In genomic region chr17:59380474-59380873, GRCh38 we compare ENCODE assay signal across 27 cellular contexts. TPM values are rescaled to one million over a fixed set of nuclear protein-coding genes. Genes with fewer than 3 reads are reported as not detected.
DNase-seq lines count a peak whose midpoint lies in the region; ATAC-seq, FAIRE-seq and TF ChIP-seq lines count a peak whose summit lies in the region.
"Had no signal": no experiment of that assay in that cellular context is flagged by ENCODE, and none has a peak within 500 bp of the region (broad histone marks: within the 10 kb centered on the region; RNA-seq: fewer than 3 reads in every experiment).

No MANE protein-coding gene starts in this region.

- H3K9me2 ChIP-seq in OCI-LY7 (ENCODE audit: insufficient read depth, low read length): no peaks in the 10 kb centered on the region

- DNase-seq in activated naive CD8-positive, alpha-beta T cell treated with anti-CD3 and anti-CD28 coated beads, Interleukin-2, amount 10 ng/mL, durations not matched to agents 7 days and 5 days: no peak
- DNase-seq in activated naive CD8-positive, alpha-beta T cell treated with anti-CD3 and anti-CD28 coated beads, Interleukin-2, amount 50 U/mL, for 24 hours: no peak
- DNase-seq in dorsolateral prefrontal cortex: no peak
- DNase-seq in tibial nerve (ENCODE audit: low spot score in 2 of 2): no peak
- DNase-seq in OCI-LY7 (ENCODE audit: low spot score): no peak
- DNase-seq in GM12891 (ENCODE audit: insufficient read length, low spot score): no peak
- no peak for DNase-seq in activated CD4-positive, alpha-beta T cell treated with anti-CD3 and anti-CD28 coated beads, Interleukin-2, amount 50 U/mL, for 4 hours
- DNase-seq: activated B cell treated with CpG ODN at 0.5 μM for 24 hours; activated CD4-positive, alpha-beta memory T cell treated with anti-CD3 and anti-CD28 coated beads for 36 hours; activated naive CD4-positive, alpha-beta T cell treated with Interleukin-2 at 50 U/mL for 16 hours; dermis blood vessel endothelial cell; EL; hippocampal formation; Karpas-422; NCI-H2081; occipital lobe; right lobe of liver; stimulated activated naive B cell treated with anti-CD40 and anti-IgM and Interleukin-4, amounts not matched to agents 10 μg/mL and 1 μg/mL and 100 μg/mL, for 72 hours had no signal

- H3K27ac Mint-ChIP-seq in activated naive CD8-positive, alpha-beta T cell treated with anti-CD3 and anti-CD28 coated beads, Interleukin-2, amount 10 ng/mL, durations not matched to agents 7 days and 5 days: peak overlapping the region; percentile 23
- H3K27ac Mint-ChIP-seq in activated naive CD8-positive, alpha-beta T cell treated with anti-CD3 and anti-CD28 coated beads, Interleukin-2, amount 50 U/mL, for 24 hours: no peak overlapping the region
- H3K27ac Mint-ChIP-seq: activated B cell treated with CpG ODN at 0.5 μM for 24 hours; activated CD4-positive, alpha-beta memory T cell treated with anti-CD3 and anti-CD28 coated beads for 36 hours; B cell had no signal

- H3K27me3 ChIP-seq in dorsolateral prefrontal cortex (no peaks in the 10 kb centered on the region), rectal smooth muscle tissue (ENCODE audit: control insufficient read depth, insufficient read depth, low read length) (no peaks in the 10 kb centered on the region), tibial nerve (no peaks in the 10 kb centered on the region)
- H3K27me3 ChIP-seq: right lobe of liver had no signal

- peaks cover 32% of the 10 kb centered on the region for H3K4me1 ChIP-seq in rectal smooth muscle tissue (ENCODE audit: control insufficient read depth, insufficient read depth, low read length)
- peaks cover 0 to 79% (median 49%) of the 10 kb centered on the region in 4 donors for H3K4me1 ChIP-seq in tibial nerve
- peaks cover 8% of the 10 kb centered on the region for H3K4me1 ChIP-seq in OCI-LY7 (ENCODE audit: insufficient read depth, low read length, poor library complexity, severe bottlenecking)

- H3K9me3 Mint-ChIP-seq in activated naive CD8-positive, alpha-beta T cell treated with anti-CD3 and anti-CD28 coated beads, Interleukin-2, amount 10 ng/mL, durations not matched to agents 7 days and 5 days: no peaks in the 10 kb centered on the region
- no peaks in the 10 kb centered on the region for H3K9me3 Mint-ChIP-seq in activated naive CD8-positive, alpha-beta T cell treated with anti-CD3 and anti-CD28 coated beads, Interleukin-2, amount 50 U/mL, for 24 hours
- H3K9me3 Mint-ChIP-seq: activated B cell treated with CpG ODN at 0.5 μM for 24 hours; activated CD4-positive, alpha-beta memory T cell treated with anti-CD3 and anti-CD28 coated beads for 36 hours; brain; stimulated activated naive B cell treated with anti-CD40 and anti-IgM and Interleukin-4, amounts not matched to agents 10 μg/mL and 1 μg/mL and 100 μg/mL, for 72 hours had no signal

- H3K36me3 ChIP-seq in rectal smooth muscle tissue (ENCODE audit: control insufficient read depth, insufficient read depth, low read length) (no peaks in the 10 kb centered on the region), tibial nerve (no peaks in the 10 kb centered on the region), OCI-LY7 (ENCODE audit: insufficient read depth, low read length) (no peaks in the 10 kb centered on the region)

- peak overlapping the region in 1 of 59 donors; percentile 27 for H3K4me3 ChIP-seq in dorsolateral prefrontal cortex
- H3K4me3 ChIP-seq in rectal smooth muscle tissue (ENCODE audit: low read length): no peak overlapping the region
- no peak overlapping the region for H3K4me3 ChIP-seq in tibial nerve
- H3K4me3 ChIP-seq in OCI-LY7 (ENCODE audit: low read depth, low read length, poor library complexity, severe bottlenecking): no peak overlapping the region
- H3K4me3 ChIP-seq: right lobe of liver, SK-N-MC had no signal

- no peak overlapping the region for H3K4me3 Mint-ChIP-seq in activated naive CD8-positive, alpha-beta T cell treated with anti-CD3 and anti-CD28 coated beads, Interleukin-2, amount 10 ng/mL, durations not matched to agents 7 days and 5 days
- no peak overlapping the region for H3K4me3 Mint-ChIP-seq in activated naive CD8-positive, alpha-beta T cell treated with anti-CD3 and anti-CD28 coated beads, Interleukin-2, amount 50 U/mL, for 24 hours
- H3K4me3 Mint-ChIP-seq: activated B cell treated with CpG ODN at 0.5 μM for 24 hours; activated CD4-positive, alpha-beta memory T cell treated with anti-CD3 and anti-CD28 coated beads for 36 hours; B cell; brain; stimulated activated naive B cell treated with anti-CD40 and anti-IgM and Interleukin-4, amounts not matched to agents 10 μg/mL and 1 μg/mL and 100 μg/mL, for 72 hours had no signal

- POLR2A ChIA-PET in activated naive CD8-positive, alpha-beta T cell treated with anti-CD3 and anti-CD28 coated beads, Interleukin-2, amount 10 ng/mL, durations not matched to agents 7 days and 5 days (lab: Charles Lee): no interaction called here
- POLR2A ChIA-PET in OCI-LY7 (lab: Charles Lee): interaction anchor here (0.6 to 0.8 kb wide), 3 partner anchors 14 to 153 kb away, joined by 3 read pairs; no protein-coding TSS in a partner anchor

- H3K4me1 Mint-ChIP-seq in activated naive CD8-positive, alpha-beta T cell treated with anti-CD3 and anti-CD28 coated beads, Interleukin-2, amount 10 ng/mL, durations not matched to agents 7 days and 5 days: peaks cover 23% of the 10 kb centered on the region
- H3K4me1 Mint-ChIP-seq in activated naive CD8-positive, alpha-beta T cell treated with anti-CD3 and anti-CD28 coated beads, Interleukin-2, amount 50 U/mL, for 24 hours: peaks cover 27% of the 10 kb centered on the region

- WGBS in tibial nerve, 2 donors: 84 to 88% methylated on average over 3 of the region's 3 CpGs

- H3K4me2 ChIP-seq in OCI-LY7 (ENCODE audit: low read length): no peak overlapping the region

- no peak overlapping the region for H3K9ac ChIP-seq in rectal smooth muscle tissue (ENCODE audit: low read length)

- H3K9me3 ChIP-seq in tibial nerve: no peaks in the 10 kb centered on the region
- H3K9me3 ChIP-seq in OCI-LY7 (ENCODE audit: low read length): no peaks in the 10 kb centered on the region
- H3K9me3 ChIP-seq: right lobe of liver had no signal

- BruUV-seq in OCI-LY7 (replicated peaks; lab: Mats Ljungman, UMichigan): no TSS peak

- no peak for TF ChIP-seq EP300 in tibial nerve (IDR thresholded peaks at IDR 0.05)

- no peak for FAIRE-seq in GM12891 (lab: Jason Lieb, UNC)
- FAIRE-seq: A204.1, endothelial cell of umbilical vein, RCC 7860, urothelium cell line had no signal

- H3K36me3 Mint-ChIP-seq in activated naive CD8-positive, alpha-beta T cell treated with anti-CD3 and anti-CD28 coated beads, Interleukin-2, amount 10 ng/mL, durations not matched to agents 7 days and 5 days: peaks cover 17% of the 10 kb centered on the region
- H3K36me3 Mint-ChIP-seq in activated naive CD8-positive, alpha-beta T cell treated with anti-CD3 and anti-CD28 coated beads, Interleukin-2, amount 50 U/mL, for 24 hours (ENCODE audit: low read depth): no peaks in the 10 kb centered on the region
- H3K36me3 Mint-ChIP-seq: activated CD4-positive, alpha-beta memory T cell treated with anti-CD3 and anti-CD28 coated beads for 36 hours had no signal

- TF ChIP-seq CTCF in dorsolateral prefrontal cortex (IDR thresholded peaks at IDR 0.05 in 54 of 56, conservative IDR thresholded peaks at IDR 0.05 in 2 of 56; ENCODE audit: low read depth in 1 of 56, partially characterized antibody in 56 of 56) (no peak), tibial nerve (IDR thresholded peaks at IDR 0.05) (no peak), OCI-LY7 (conservative IDR thresholded peaks at IDR 0.05; ENCODE audit: low read length) (no peak)

- no peaks in the 10 kb centered on the region for H3K79me2 ChIP-seq in OCI-LY7 (ENCODE audit: insufficient read depth, low read depth, low read length)

- TF ChIP-seq POLR2A in tibial nerve (IDR thresholded peaks at IDR 0.05): no peak
- TF ChIP-seq POLR2A in GM12891 (IDR thresholded peaks at IDR 0.05; ENCODE audit: low read depth, low read length): no peak

- no peaks in the 10 kb centered on the region for H3K27me3 Mint-ChIP-seq in activated naive CD8-positive, alpha-beta T cell treated with anti-CD3 and anti-CD28 coated beads, Interleukin-2, amount 10 ng/mL, durations not matched to agents 7 days and 5 days
- H3K27me3 Mint-ChIP-seq in activated naive CD8-positive, alpha-beta T cell treated with anti-CD3 and anti-CD28 coated beads, Interleukin-2, amount 50 U/mL, for 24 hours: no peaks in the 10 kb centered on the region
- H3K27me3 Mint-ChIP-seq: activated B cell treated with CpG ODN at 0.5 μM for 24 hours; activated CD4-positive, alpha-beta memory T cell treated with anti-CD3 and anti-CD28 coated beads for 36 hours; B cell; stimulated activated naive B cell treated with anti-CD40 and anti-IgM and Interleukin-4, amounts not matched to agents 10 μg/mL and 1 μg/mL and 100 μg/mL, for 72 hours had no signal

- no peak for ATAC-seq in activated naive CD8-positive, alpha-beta T cell treated with anti-CD3 and anti-CD28 coated beads, Interleukin-2, amount 10 ng/mL, durations not matched to agents 7 days and 5 days (ENCODE audit: low read depth)
- ATAC-seq in activated naive CD8-positive, alpha-beta T cell treated with anti-CD3 and anti-CD28 coated beads, Interleukin-2, amount 50 U/mL, for 24 hours: no peak
- ATAC-seq: HCT116 had no signal

- peak overlapping the region; percentile 78 to 100 (median 99) for H3K27ac ChIP-seq in dorsolateral prefrontal cortex
- H3K27ac ChIP-seq in rectal smooth muscle tissue (ENCODE audit: low read depth, low read length): peak overlapping the region; percentile 44
- H3K27ac ChIP-seq in tibial nerve: peak overlapping the region in 3 of 4 donors; percentile 24 to 92 (median 84)
- no peak overlapping the region for H3K27ac ChIP-seq in OCI-LY7 (ENCODE audit: low read depth, low read length, poor library complexity, severe bottlenecking)
- H3K27ac ChIP-seq: SK-N-MC had no signal

- no peaks in the 10 kb centered on the region for H4K20me1 ChIP-seq in OCI-LY7 (ENCODE audit: insufficient read depth, low read length)

- CTCF ChIA-PET in OCI-LY7 (lab: Charles Lee; ENCODE audit: unreplicated experiment): no interaction called here

- intact Hi-C loops in dorsolateral prefrontal cortex (cut with DNase I): loop anchor here in 1 of 2 donors (5.0 kb wide), 1 partner anchor 47 kb away; no protein-coding TSS in a partner anchor
- intact Hi-C loops in OCI-LY7 (cut with micrococcal nuclease; ENCODE audit: unreplicated experiment): no loop called here

- H2AFZ ChIP-seq in OCI-LY7 (ENCODE audit: low read length): no peak overlapping the region

TF ChIP-seq in GM12891, 5 proteins besides CTCF, POLR2A, EP300 and RAD21 (continues in another document):
- TF ChIP-seq SPI1 (IDR thresholded peaks at IDR 0.05; ENCODE audit: low read depth, low read length) (no peak), TAF1 (IDR thresholded peaks at IDR 0.05; ENCODE audit: low read depth, low read length) (no peak), POU2F2 (IDR thresholded peaks at IDR 0.05; ENCODE audit: low read depth, low read length) (no peak)

RNA-seq across cellular contexts. Expression of gene YPEL2, which starts 49.0 kb away (rescaled TPM):
- total RNA-seq in activated naive CD8-positive, alpha-beta T cell treated with anti-CD3 and anti-CD28 coated beads, Interleukin-2, amount 10 ng/mL, durations not matched to agents 7 days and 5 days: 10 to 100 TPM; 24.0 to 25.3 TPM
- total RNA-seq in dorsolateral prefrontal cortex: 100 to 1,000 TPM in 1 of 120 experiments, 10 to 100 TPM in 119; 35.6 to 117 (median 58.9) TPM
- total RNA-seq in tibial nerve: 10 to 100 TPM; 33.6 to 59.9 (median 48.7) TPM
- 0.88 and 2.2 TPM in 2 replicates for total RNA-seq in OCI-LY7 (2014; rRNA removed; shearing (Covaris generic))
- 3.1 and 5.1 TPM in 2 replicates for total RNA-seq in OCI-LY7 (2022)
- 1.3 TPM for polyA plus RNA-seq in GM12891 (2012; ENCODE audit: low read depth, missing spikeins)

Comparison
In these comparisons a context has a peak if more than half of its experiments do, and no peak if none do; other contexts are left out.
1. RNA of gene YPEL2, which starts 49.0 kb away (total RNA-seq): 35.6 to 117 TPM in dorsolateral prefrontal cortex, 33.6 to 59.9 TPM in tibial nerve and 24.0 to 25.3 TPM in activated naive CD8-positive, alpha-beta T cell treated with anti-CD3 and anti-CD28 coated beads, Interleukin-2, amount 10 ng/mL, durations not matched to agents 7 days and 5 days; 0.88 to 5.1 TPM in OCI-LY7; every median in the first group is over 4 times any median in the second.